Comparison of ENCODE assay signal across 12 cellular contexts in the genomic region with DNA sequence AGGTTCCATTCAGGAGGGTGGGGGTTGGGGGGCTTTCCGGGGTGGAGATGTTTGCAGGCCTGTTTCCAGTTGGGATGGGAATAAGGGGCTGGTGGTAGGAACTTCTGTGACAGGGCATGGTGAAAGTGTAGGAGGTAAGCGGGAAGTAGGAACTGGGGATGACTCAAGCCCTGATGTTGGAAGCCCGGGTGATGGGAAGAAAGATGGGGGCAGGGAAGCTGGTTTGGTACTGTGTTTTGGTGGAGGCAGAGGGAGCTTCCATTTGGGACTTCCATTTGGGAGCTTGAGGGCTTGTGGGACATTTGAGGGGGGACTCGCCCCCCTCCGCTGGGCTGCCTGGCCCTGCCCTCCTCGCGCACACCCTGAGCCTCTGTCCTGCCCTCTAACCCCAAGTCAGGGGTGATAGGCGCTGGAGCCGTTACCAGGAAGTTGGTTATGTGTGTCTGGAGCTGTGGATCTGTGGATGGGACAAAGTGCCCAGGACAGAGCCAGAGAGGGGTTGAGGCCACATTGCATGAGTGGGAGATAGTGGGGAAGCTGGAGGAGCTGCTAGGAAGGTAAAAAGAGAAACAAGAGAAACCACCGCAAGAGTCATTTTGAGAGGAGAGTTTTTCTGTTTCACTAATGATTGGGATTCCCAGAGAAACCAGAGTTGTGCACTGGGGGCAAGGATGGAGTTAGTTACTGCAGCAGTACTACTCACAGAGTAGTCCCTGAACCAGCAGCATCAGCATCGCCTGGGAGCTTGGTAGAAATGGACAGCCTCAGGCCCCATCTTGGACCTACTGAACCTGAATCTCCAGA. TPM values are rescaled to one million over a fixed set of nuclear protein-coding genes. Genes with fewer than 3 reads are reported as not detected.
DNase-seq lines count a peak whose midpoint lies in the region; TF ChIP-seq lines count a peak whose summit lies in the region.
"Had no signal": no experiment of that assay in that cellular context is flagged by ENCODE, and none has a peak within 500 bp of the region (broad histone marks: within the 10 kb centered on the region; RNA-seq: fewer than 3 reads in every experiment).

No MANE protein-coding gene starts in this region.

- no peak overlapping the region for H2BK5ac ChIP-seq in mesendoderm (ENCODE audit: low read length)

- no peaks in the 10 kb centered on the region for H3K9me3 ChIP-seq in OCI-LY3 (ENCODE audit: insufficient read depth, low read length)
- H3K9me3 ChIP-seq: testis had no signal

- no peak overlapping the region for H3K56ac ChIP-seq in mesendoderm (ENCODE audit: low read length)

- peak; percentile 71 for DNase-seq in GM06990 (ENCODE audit: extremely low read depth, insufficient read length)
- peak; percentile 20 for DNase-seq in kidney tubule cell (ENCODE audit: low spot score)
- no peak for DNase-seq in putamen (ENCODE audit: low spot score)
- DNase-seq in dorsolateral prefrontal cortex, result no peak
- DNase-seq in D341Med (ENCODE audit: low spot score), result no peak
- DNase-seq in mesendoderm, result no peak
- DNase-seq: DND-41, NCI-H526 treated with DMSO at 0.1 percent for 48 hours, testis had no signal

- no peak overlapping the region for H2BK120ac ChIP-seq in mesendoderm (ENCODE audit: low read depth, low read length)

- H4K5ac ChIP-seq in mesendoderm (ENCODE audit: low read length), result no peak overlapping the region

- peaks cover 7% of the 10 kb centered on the region for H4K20me1 ChIP-seq in OCI-LY3 (ENCODE audit: insufficient read depth, low read length)

- H3K18ac ChIP-seq in mesendoderm (ENCODE audit: low read length), result no peak overlapping the region

- H3K4me1 ChIP-seq in OCI-LY3 (ENCODE audit: low read length) (peaks cover 42% of the 10 kb centered on the region), mesendoderm (ENCODE audit: control insufficient read depth, low read depth, low read length) (peaks cover 6% of the 10 kb centered on the region)

- TF ChIP-seq CTCF in GM06990 (IDR thresholded peaks at IDR 0.05; ENCODE audit: insufficient read depth, low read length, poor library complexity, severe bottlenecking) (no peak), OCI-LY3 (IDR thresholded peaks at IDR 0.05; ENCODE audit: low read depth, low read length) (no peak), dorsolateral prefrontal cortex (IDR thresholded peaks at IDR 0.05 in 54 of 56, conservative IDR thresholded peaks at IDR 0.05 in 2 of 56; ENCODE audit: low read depth in 1 of 56, partially characterized antibody in 56 of 56) (no peak)

- H4K8ac ChIP-seq in mesendoderm (ENCODE audit: low read depth, low read length), result no peak overlapping the region

- H3K27me3 ChIP-seq in GM06990 (replicated peaks; ENCODE audit: control insufficient read depth, insufficient read depth, low read length), result no peaks in the 10 kb centered on the region
- no peaks in the 10 kb centered on the region for H3K27me3 ChIP-seq in OCI-LY3 (ENCODE audit: low read depth, low read length)
- peaks cover 0 to 29% (median 0%) of the 10 kb centered on the region in 45 donors for H3K27me3 ChIP-seq in dorsolateral prefrontal cortex
- no peaks in the 10 kb centered on the region for H3K27me3 ChIP-seq in mesendoderm (ENCODE audit: insufficient read depth, low read length, poor library complexity)
- H3K27me3 ChIP-seq: testis had no signal

- peak overlapping the region; percentile 40 for H3K4me3 ChIP-seq in GM06990 (replicated peaks; ENCODE audit: low read depth, low read length)
- H3K4me3 ChIP-seq in OCI-LY3 (ENCODE audit: low read length), result peak overlapping the region; percentile 70
- H3K4me3 ChIP-seq in dorsolateral prefrontal cortex, result no peak overlapping the region
- H3K4me3 ChIP-seq in mesendoderm (ENCODE audit: low read length), result no peak overlapping the region

- peaks cover 15% of the 10 kb centered on the region for H3K36me3 ChIP-seq in GM06990 (ENCODE audit: control insufficient read depth, insufficient read depth, low read length)
- peaks cover 6% of the 10 kb centered on the region for H3K36me3 ChIP-seq in OCI-LY3 (replicated peaks; ENCODE audit: low read depth, low read length)
- no peaks in the 10 kb centered on the region for H3K36me3 ChIP-seq in mesendoderm (ENCODE audit: control insufficient read depth, insufficient read depth, low read length)

- peak overlapping the region; percentile 31; the same call in 1 of the 2 replicates for H3K9ac ChIP-seq in OCI-LY3 (ENCODE audit: low read length)
- no peak overlapping the region for H3K9ac ChIP-seq in mesendoderm (ENCODE audit: low read length)

- H3K4me2 ChIP-seq in OCI-LY3 (ENCODE audit: low read length) (peak overlapping the region; percentile 93), mesendoderm (ENCODE audit: low read length) (no peak overlapping the region)

- intact Hi-C loops in dorsolateral prefrontal cortex (cut with DNase I), result no loop called here

- H2AK5ac ChIP-seq in mesendoderm (ENCODE audit: low read length), result no peak overlapping the region

- no peaks in the 10 kb centered on the region for H3K79me1 ChIP-seq in mesendoderm (ENCODE audit: low read length)

- peak; percentile 36 for TF ChIP-seq POLR2A in GM19099 (IDR thresholded peaks at IDR 0.05; ENCODE audit: extremely low read depth, insufficient read length, low read depth)

- H3K79me2 ChIP-seq in OCI-LY3 (ENCODE audit: low read length) (no peaks in the 10 kb centered on the region), mesendoderm (ENCODE audit: control insufficient read depth, insufficient read depth, low read length) (no peaks in the 10 kb centered on the region)

- H3K27ac ChIP-seq in OCI-LY3 (ENCODE audit: low read length), result peak overlapping the region; percentile 40
- no peak overlapping the region for H3K27ac ChIP-seq in dorsolateral prefrontal cortex
- no peak overlapping the region for H3K27ac ChIP-seq in mesendoderm (ENCODE audit: low read depth, low read length)
- H3K27ac ChIP-seq: testis had no signal

- no peak overlapping the region for H3K4ac ChIP-seq in mesendoderm (ENCODE audit: low read depth, low read length)

- H2BK15ac ChIP-seq in mesendoderm (replicated peaks; ENCODE audit: low read depth), result no peak overlapping the region

- H3K23ac ChIP-seq in mesendoderm (ENCODE audit: low read length), result no peak overlapping the region

- H2AFZ ChIP-seq in OCI-LY3 (ENCODE audit: low read depth, low read length), result no peak overlapping the region

- no CpG with 5 or more reads among the region's 11 CpGs for WGBS in mesendoderm (ENCODE audit: extremely low coverage, insufficient coverage, low lambda C conversion rate)

RNA-seq across cellular contexts. Expression of a gene that starts 6.6 kb away (rescaled TPM):
- 10 to 100 TPM in 117 of 120 experiments, 1 to 10 TPM in 3; 3.8 to 52.2 (median 23.9) TPM for total RNA-seq in dorsolateral prefrontal cortex
- polyA plus RNA-seq in mesendoderm (2013, experiment 1 of 2), result 8.6 TPM
- polyA plus RNA-seq in mesendoderm (2013, experiment 2 of 2), result 8.8 TPM

RNA-seq across cellular contexts. Expression of a gene that starts 12.9 kb away (rescaled TPM):
- total RNA-seq in dorsolateral prefrontal cortex, result 10 to 100 TPM; 37.8 to 73.4 (median 52.2) TPM
- polyA plus RNA-seq in mesendoderm (2013, experiment 1 of 2), result 179 TPM
- polyA plus RNA-seq in mesendoderm (2013, experiment 2 of 2), result 188 TPM

RNA-seq across cellular contexts. Expression of a gene that starts 19.9 kb away (rescaled TPM):
- not detected for total RNA-seq in dorsolateral prefrontal cortex
- polyA plus RNA-seq in mesendoderm (2013, experiment 1 of 2), result not detected
- polyA plus RNA-seq in mesendoderm (2013, experiment 2 of 2), result not detected
- total RNA-seq: LHCN-M2 had no signal

RNA-seq across cellular contexts. Expression of a gene that starts 36.1 kb away (rescaled TPM):
- total RNA-seq in dorsolateral prefrontal cortex, result not detected
- polyA plus RNA-seq in mesendoderm (2013, experiment 1 of 2), result not detected
- polyA plus RNA-seq in mesendoderm (2013, experiment 2 of 2), result not detected
- total RNA-seq: LHCN-M2 had no signal

RNA-seq across cellular contexts. Expression of a gene that starts 45.0 kb away (rescaled TPM):
- 10 to 100 TPM in 15 of 120 experiments, 1 to 10 TPM in 105; 1.8 to 14.5 (median 7.5) TPM for total RNA-seq in dorsolateral prefrontal cortex
- 0.24 TPM for polyA plus RNA-seq in mesendoderm (2013, experiment 1 of 2)
- polyA plus RNA-seq in mesendoderm (2013, experiment 2 of 2), result 0.25 TPM

Comparison
In these comparisons a context has a peak if more than half of its experiments do, and no peak if none do; other contexts are left out.
1. DNase-seq: peak in GM06990 (single experiment) and kidney tubule cell (single experiment); none in putamen (single experiment), dorsolateral prefrontal cortex (0 of 10), D341Med (single experiment) and mesendoderm (single experiment).
2. H3K4me3 ChIP-seq: peak in GM06990 (single experiment) and OCI-LY3 (single experiment); none in dorsolateral prefrontal cortex (0 of 59) and mesendoderm (single experiment).